In genomic region chr11:94201004-94201465, GRCh38 we compare ENCODE assay signal across 1 cellular context.
TF ChIP-seq lines count a peak whose summit lies in the region.

No MANE protein-coding gene starts in this region.

TF ChIP-seq in HepG2, 621 proteins besides CTCF, POLR2A, EP300 and RAD21 (continued from another document and continues in another):
- TF ChIP-seq, protein P1, sequence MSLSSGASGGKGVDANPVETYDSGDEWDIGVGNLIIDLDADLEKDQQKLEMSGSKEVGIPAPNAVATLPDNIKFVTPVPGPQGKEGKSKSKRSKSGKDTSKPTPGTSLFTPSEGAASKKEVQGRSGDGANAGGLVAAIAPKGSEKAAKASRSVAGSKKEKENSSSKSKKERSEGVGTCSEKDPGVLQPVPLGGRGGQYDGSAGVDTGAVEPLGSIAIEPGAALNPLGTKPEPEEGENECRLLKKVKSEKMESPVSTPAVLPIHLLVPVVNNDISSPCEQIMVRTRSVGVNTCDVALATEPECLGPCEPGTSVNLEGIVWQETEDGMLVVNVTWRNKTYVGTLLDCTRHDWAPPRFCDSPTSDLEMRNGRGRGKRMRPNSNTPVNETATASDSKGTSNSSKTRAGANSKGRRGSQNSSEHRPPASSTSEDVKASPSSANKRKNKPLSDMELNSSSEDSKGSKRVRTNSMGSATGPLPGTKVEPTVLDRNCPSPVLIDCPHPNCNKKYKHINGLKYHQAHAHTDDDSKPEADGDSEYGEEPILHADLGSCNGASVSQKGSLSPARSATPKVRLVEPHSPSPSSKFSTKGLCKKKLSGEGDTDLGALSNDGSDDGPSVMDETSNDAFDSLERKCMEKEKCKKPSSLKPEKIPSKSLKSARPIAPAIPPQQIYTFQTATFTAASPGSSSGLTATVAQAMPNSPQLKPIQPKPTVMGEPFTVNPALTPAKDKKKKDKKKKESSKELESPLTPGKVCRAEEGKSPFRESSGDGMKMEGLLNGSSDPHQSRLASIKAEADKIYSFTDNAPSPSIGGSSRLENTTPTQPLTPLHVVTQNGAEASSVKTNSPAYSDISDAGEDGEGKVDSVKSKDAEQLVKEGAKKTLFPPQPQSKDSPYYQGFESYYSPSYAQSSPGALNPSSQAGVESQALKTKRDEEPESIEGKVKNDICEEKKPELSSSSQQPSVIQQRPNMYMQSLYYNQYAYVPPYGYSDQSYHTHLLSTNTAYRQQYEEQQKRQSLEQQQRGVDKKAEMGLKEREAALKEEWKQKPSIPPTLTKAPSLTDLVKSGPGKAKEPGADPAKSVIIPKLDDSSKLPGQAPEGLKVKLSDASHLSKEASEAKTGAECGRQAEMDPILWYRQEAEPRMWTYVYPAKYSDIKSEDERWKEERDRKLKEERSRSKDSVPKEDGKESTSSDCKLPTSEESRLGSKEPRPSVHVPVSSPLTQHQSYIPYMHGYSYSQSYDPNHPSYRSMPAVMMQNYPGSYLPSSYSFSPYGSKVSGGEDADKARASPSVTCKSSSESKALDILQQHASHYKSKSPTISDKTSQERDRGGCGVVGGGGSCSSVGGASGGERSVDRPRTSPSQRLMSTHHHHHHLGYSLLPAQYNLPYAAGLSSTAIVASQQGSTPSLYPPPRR (CRISPR knock-in tag; IDR thresholded peaks at IDR 0.05; ENCODE audit: borderline replicate concordance): peak; percentile 45; the same call in 1 of the 2 replicates
- TF ChIP-seq ZNF468 (CRISPR knock-in tag; IDR thresholded peaks at IDR 0.05) (no peak), HNF1B (CRISPR knock-in tag; IDR thresholded peaks at IDR 0.05) (peak; percentile 98), ZNF710 (CRISPR knock-in tag; IDR thresholded peaks at IDR 0.05; ENCODE audit: borderline replicate concordance) (no peak), TBL1XR1 (IDR thresholded peaks at IDR 0.05; ENCODE audit: borderline replicate concordance, low read length, partially characterized antibody) (peak; percentile 15), CEBPB (IDR thresholded peaks at IDR 0.05; ENCODE audit: borderline replicate concordance, low read depth, low read length) (peak; percentile 69), SOX13 (IDR thresholded peaks at IDR 0.05) (no peak), SOX13 (CRISPR knock-in tag; conservative IDR thresholded peaks at IDR 0.05 in 1 of 2, IDR thresholded peaks at IDR 0.05 in 1 of 2) (peak in 1 of 2 experiments; percentile 66; a peak in 2 of 4 replicates), SNRNP70 (IDR thresholded peaks at IDR 0.05; ENCODE audit: low read depth, low read length) (no peak), SRF (IDR thresholded peaks at IDR 0.05; ENCODE audit: low read depth, low read length) (no peak), SOX5 (CRISPR knock-in tag; IDR thresholded peaks at IDR 0.05; ENCODE audit: borderline replicate concordance) (peak; percentile 64; the same call in 1 of the 2 replicates), HDAC1 (CRISPR knock-in tag; IDR thresholded peaks at IDR 0.05) (peak; percentile 74), RXRB (CRISPR knock-in tag; IDR thresholded peaks at IDR 0.05; ENCODE audit: borderline replicate concordance) (peak; percentile 86), FOXP1 (IDR thresholded peaks at IDR 0.05) (peak; percentile 68; the same call in 1 of the 2 replicates), FOXP1 (CRISPR knock-in tag; IDR thresholded peaks at IDR 0.05) (peak; percentile 82), CCDC6 (CRISPR knock-in tag; IDR thresholded peaks at IDR 0.05) (no peak; the same call in 1 of the 2 replicates), ZNF512B (CRISPR knock-in tag; IDR thresholded peaks at IDR 0.05; ENCODE audit: borderline replicate concordance) (no peak), HDAC2 (CRISPR knock-in tag; IDR thresholded peaks at IDR 0.05) (peak; percentile 52; the same call in 1 of the 2 replicates), ETS1 (CRISPR knock-in tag; IDR thresholded peaks at IDR 0.05) (no peak), ATF1 (CRISPR knock-in tag; IDR thresholded peaks at IDR 0.05) (peak; percentile 51; the same call in 1 of the 2 replicates), ISL2 (CRISPR knock-in tag; IDR thresholded peaks at IDR 0.05) (0 out of 2 replicates have a peak, but pooled peaks have one; percentile 25), MXI1 (IDR thresholded peaks at IDR 0.05; ENCODE audit: borderline replicate concordance, low read depth, low read length) (peak; percentile 23; the same call in 1 of the 3 replicates), ZNF569 (CRISPR knock-in tag; IDR thresholded peaks at IDR 0.05; ENCODE audit: borderline replicate concordance) (no peak), ZMYM4 (CRISPR knock-in tag; IDR thresholded peaks at IDR 0.05) (0 out of 2 replicates have a peak, but pooled peaks have one; percentile 14), ZNF333 (CRISPR knock-in tag; IDR thresholded peaks at IDR 0.05; ENCODE audit: borderline replicate concordance) (no peak), RXRA (CRISPR knock-in tag; IDR thresholded peaks at IDR 0.05) (peak; percentile 79; the same call in 1 of the 2 replicates), TCF7 (IDR thresholded peaks at IDR 0.05; ENCODE audit: low read depth) (peak; percentile 87), ZNF431 (CRISPR knock-in tag; IDR thresholded peaks at IDR 0.05; ENCODE audit: borderline replicate concordance, low read depth) (peak; percentile 28; the same call in 1 of the 2 replicates), TARDBP (CRISPR knock-in tag; IDR thresholded peaks at IDR 0.05) (0 out of 2 replicates have a peak, but pooled peaks have one; percentile 16), KDM5B (CRISPR knock-in tag; IDR thresholded peaks at IDR 0.05; ENCODE audit: borderline replicate concordance) (no peak), ZNF850 (CRISPR knock-in tag; conservative IDR thresholded peaks at IDR 0.05) (no peak), HMG20A (CRISPR knock-in tag; IDR thresholded peaks at IDR 0.05; ENCODE audit: borderline replicate concordance) (peak; percentile 83; the same call in 1 of the 2 replicates), ETV5 (CRISPR knock-in tag; IDR thresholded peaks at IDR 0.05; ENCODE audit: borderline replicate concordance) (peak; percentile 26; the same call in 1 of the 2 replicates), GLI4 (CRISPR knock-in tag; IDR thresholded peaks at IDR 0.05; ENCODE audit: borderline replicate concordance) (no peak), TOE1 (CRISPR knock-in tag; IDR thresholded peaks at IDR 0.05) (0 out of 2 replicates have a peak, but pooled peaks have one; percentile 42), NFYC (CRISPR knock-in tag; IDR thresholded peaks at IDR 0.05) (no peak), SPEN (CRISPR knock-in tag; IDR thresholded peaks at IDR 0.05; ENCODE audit: low read depth) (peak; percentile 23; the same call in 1 of the 2 replicates), SOX6 (IDR thresholded peaks at IDR 0.05) (no peak), SOX6 (CRISPR knock-in tag; IDR thresholded peaks at IDR 0.05) (peak; percentile 74)
- TF ChIP-seq, protein P2, sequence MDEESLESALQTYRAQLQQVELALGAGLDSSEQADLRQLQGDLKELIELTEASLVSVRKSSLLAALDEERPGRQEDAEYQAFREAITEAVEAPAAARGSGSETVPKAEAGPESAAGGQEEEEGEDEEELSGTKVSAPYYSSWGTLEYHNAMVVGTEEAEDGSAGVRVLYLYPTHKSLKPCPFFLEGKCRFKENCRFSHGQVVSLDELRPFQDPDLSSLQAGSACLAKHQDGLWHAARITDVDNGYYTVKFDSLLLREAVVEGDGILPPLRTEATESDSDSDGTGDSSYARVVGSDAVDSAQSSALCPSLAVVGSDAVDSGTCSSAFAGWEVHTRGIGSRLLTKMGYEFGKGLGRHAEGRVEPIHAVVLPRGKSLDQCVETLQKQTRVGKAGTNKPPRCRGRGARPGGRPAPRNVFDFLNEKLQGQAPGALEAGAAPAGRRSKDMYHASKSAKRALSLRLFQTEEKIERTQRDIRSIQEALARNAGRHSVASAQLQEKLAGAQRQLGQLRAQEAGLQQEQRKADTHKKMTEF (CRISPR knock-in tag; IDR thresholded peaks at IDR 0.05): 0 out of 2 replicates have a peak, but pooled peaks have one; percentile 34
- TF ChIP-seq, protein P3, sequence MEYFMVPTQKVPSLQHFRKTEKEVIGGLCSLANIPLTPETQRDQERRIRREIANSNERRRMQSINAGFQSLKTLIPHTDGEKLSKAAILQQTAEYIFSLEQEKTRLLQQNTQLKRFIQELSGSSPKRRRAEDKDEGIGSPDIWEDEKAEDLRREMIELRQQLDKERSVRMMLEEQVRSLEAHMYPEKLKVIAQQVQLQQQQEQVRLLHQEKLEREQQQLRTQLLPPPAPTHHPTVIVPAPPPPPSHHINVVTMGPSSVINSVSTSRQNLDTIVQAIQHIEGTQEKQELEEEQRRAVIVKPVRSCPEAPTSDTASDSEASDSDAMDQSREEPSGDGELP (IDR thresholded peaks at IDR 0.05; ENCODE audit: borderline replicate concordance, low read depth): peak; percentile 48; the same call in 1 of the 2 replicates
- TF ChIP-seq, protein P4, sequence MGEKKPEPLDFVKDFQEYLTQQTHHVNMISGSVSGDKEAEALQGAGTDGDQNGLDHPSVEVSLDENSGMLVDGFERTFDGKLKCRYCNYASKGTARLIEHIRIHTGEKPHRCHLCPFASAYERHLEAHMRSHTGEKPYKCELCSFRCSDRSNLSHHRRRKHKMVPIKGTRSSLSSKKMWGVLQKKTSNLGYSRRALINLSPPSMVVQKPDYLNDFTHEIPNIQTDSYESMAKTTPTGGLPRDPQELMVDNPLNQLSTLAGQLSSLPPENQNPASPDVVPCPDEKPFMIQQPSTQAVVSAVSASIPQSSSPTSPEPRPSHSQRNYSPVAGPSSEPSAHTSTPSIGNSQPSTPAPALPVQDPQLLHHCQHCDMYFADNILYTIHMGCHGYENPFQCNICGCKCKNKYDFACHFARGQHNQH (CRISPR knock-in tag; IDR thresholded peaks at IDR 0.05): 0 out of 2 replicates have a peak, but pooled peaks have one; percentile 21
- TF ChIP-seq, protein P5, sequence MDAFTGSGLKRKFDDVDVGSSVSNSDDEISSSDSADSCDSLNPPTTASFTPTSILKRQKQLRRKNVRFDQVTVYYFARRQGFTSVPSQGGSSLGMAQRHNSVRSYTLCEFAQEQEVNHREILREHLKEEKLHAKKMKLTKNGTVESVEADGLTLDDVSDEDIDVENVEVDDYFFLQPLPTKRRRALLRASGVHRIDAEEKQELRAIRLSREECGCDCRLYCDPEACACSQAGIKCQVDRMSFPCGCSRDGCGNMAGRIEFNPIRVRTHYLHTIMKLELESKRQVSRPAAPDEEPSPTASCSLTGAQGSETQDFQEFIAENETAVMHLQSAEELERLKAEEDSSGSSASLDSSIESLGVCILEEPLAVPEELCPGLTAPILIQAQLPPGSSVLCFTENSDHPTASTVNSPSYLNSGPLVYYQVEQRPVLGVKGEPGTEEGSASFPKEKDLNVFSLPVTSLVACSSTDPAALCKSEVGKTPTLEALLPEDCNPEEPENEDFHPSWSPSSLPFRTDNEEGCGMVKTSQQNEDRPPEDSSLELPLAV (CRISPR knock-in tag; conservative IDR thresholded peaks at IDR 0.05; ENCODE audit: low read depth): no peak
